27 cellular contexts compared by ENCODE assay signal in the genomic region with DNA sequence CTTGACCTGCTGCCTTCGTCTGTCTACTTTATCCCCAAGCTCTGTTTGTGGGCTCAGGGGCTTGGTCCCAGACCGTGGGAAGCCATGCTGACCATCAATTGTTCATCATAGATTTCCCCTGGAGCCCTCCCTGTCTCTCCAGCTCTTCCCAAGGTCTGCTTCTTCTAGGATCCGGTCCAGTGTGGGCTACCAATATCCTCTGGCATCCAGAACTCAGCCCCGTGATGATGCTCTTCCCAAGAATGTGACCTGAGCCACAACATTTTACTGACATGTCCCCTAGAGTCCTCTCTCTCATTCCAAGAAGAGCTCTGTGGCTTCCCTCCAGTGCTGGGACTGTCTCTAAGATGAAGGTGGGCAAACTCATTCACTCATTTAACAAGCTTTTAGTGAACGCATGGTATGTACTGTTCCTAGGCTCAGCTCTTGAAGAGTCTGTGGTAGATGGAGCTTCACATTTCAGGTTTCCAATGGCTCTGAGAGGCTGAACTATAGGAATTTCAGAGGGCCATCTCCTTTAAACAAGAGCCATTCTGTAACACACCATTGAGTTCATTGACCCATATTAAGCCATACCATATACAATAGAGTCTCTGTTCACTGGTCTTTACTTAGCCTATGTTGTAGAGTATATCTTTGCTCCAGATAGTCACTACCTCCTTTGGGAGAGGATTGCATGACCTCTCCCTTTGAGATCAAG.
"Had no signal": no experiment of that assay in that cellular context is flagged by ENCODE, and none has a peak within 500 bp of the region (broad histone marks: within the 10 kb centered on the region; RNA-seq: fewer than 3 reads in every experiment).

No MANE protein-coding gene starts in this region.

- H3K36me3 ChIP-seq: cardiac muscle cell, gastroesophageal sphincter, left ventricle myocardium inferior, neutrophil, ovary, right atrium auricular region, suprapubic skin, tibial nerve had no signal

- H3K4me3 Mint-ChIP-seq: activated CD8-positive, alpha-beta T cell treated with anti-CD3 and anti-CD28 coated beads, Interleukin-2, amount 10 ng/mL, durations not matched to agents 7 days and 5 days; activated T-helper 1 cell treated with anti-CD3 and anti-CD28 coated beads, Interleukin-12 subunit alpha, Interleukin-12 subunit beta, Interleukin-2, Interleukin-4 antibody, amounts not matched to agents 30 ng/mL and 10 ng/mL and 1 ng/mL, durations not matched to agents 14 hours and 24 hours and 36 hours; dendritic cell treated with granulocyte-macrophage colony-stimulating factor and Interleukin-4, amounts not matched to agents 40 ng/mL and 50 ng/mL, for 4 days; mesothelial cell of epicardium; natural killer cell; stimulated activated effector memory CD8-positive, alpha-beta T cell treated with anti-CD3 and anti-CD28 coated beads, Interleukin-12 subunit alpha, Interleukin-12 subunit beta, amount 100 ng/mL, for 72 hours; stimulated activated naive CD8-positive, alpha-beta T cell treated with anti-CD3 and anti-CD28 coated beads, Interleukin-15, amount 100 ng/mL, for 72 hours had no signal

- H3K36me3 Mint-ChIP-seq: mesothelial cell of epicardium; natural killer cell; stimulated activated effector memory CD8-positive, alpha-beta T cell treated with anti-CD3 and anti-CD28 coated beads, Interleukin-12 subunit alpha, Interleukin-12 subunit beta, amount 100 ng/mL, for 72 hours had no signal

- H3K4me3 ChIP-seq: body of pancreas, cardiac muscle cell, gastroesophageal sphincter, left ventricle myocardium inferior, ovary, psoas muscle, right atrium auricular region, skin epidermis, suprapubic skin, tibial nerve had no signal

- H3K27ac Mint-ChIP-seq: activated CD8-positive, alpha-beta T cell treated with anti-CD3 and anti-CD28 coated beads, Interleukin-2, amount 10 ng/mL, durations not matched to agents 7 days and 5 days; activated T-helper 1 cell treated with anti-CD3 and anti-CD28 coated beads, Interleukin-12 subunit alpha, Interleukin-12 subunit beta, Interleukin-2, Interleukin-4 antibody, amounts not matched to agents 30 ng/mL and 10 ng/mL and 1 ng/mL, durations not matched to agents 14 hours and 24 hours and 36 hours; dendritic cell treated with granulocyte-macrophage colony-stimulating factor and Interleukin-4, amounts not matched to agents 40 ng/mL and 50 ng/mL, for 4 days; mesothelial cell of epicardium; natural killer cell; stimulated activated effector memory CD8-positive, alpha-beta T cell treated with anti-CD3 and anti-CD28 coated beads, Interleukin-12 subunit alpha, Interleukin-12 subunit beta, amount 100 ng/mL, for 72 hours had no signal

- H3K27ac ChIP-seq: body of pancreas, cardiac muscle cell, gastroesophageal sphincter, left ventricle myocardium inferior, neutrophil, ovary, psoas muscle, right atrium auricular region, suprapubic skin, tibial nerve had no signal

- H3K4me1 Mint-ChIP-seq: natural killer cell; stimulated activated effector memory CD8-positive, alpha-beta T cell treated with anti-CD3 and anti-CD28 coated beads, Interleukin-12 subunit alpha, Interleukin-12 subunit beta, amount 100 ng/mL, for 72 hours; stimulated activated naive CD8-positive, alpha-beta T cell treated with anti-CD3 and anti-CD28 coated beads, Interleukin-15, amount 100 ng/mL, for 72 hours had no signal

- DNase-seq: activated CD4-positive, alpha-beta T cell treated with anti-CD3 and anti-CD28 coated beads for 1 hour; activated CD4-positive, alpha-beta T cell treated with anti-CD3 and anti-CD28 coated beads, Interleukin-2, amount 50 U/mL, for 1 hour; activated CD8-positive, alpha-beta T cell treated with anti-CD3 and anti-CD28 coated beads, Interleukin-2, amount 10 ng/mL, durations not matched to agents 7 days and 5 days; activated gamma-delta T cell; activated naive CD4-positive, alpha-beta T cell treated with anti-CD3 and anti-CD28 coated beads, Interleukin-2, amount 50 U/mL, for 16 hours; anterior cingulate cortex; body of pancreas; effector CD8-positive, alpha-beta T cell; hypothalamus; left ventricle myocardium inferior; natural killer cell; ovary; psoas muscle; stimulated activated CD4-positive, alpha-beta T cell treated with anti-CD3 and anti-CD28 coated beads, Interleukin-2, amount 100 ng/mL, for 24 hours; stimulated activated naive CD8-positive, alpha-beta T cell treated with anti-CD3 and anti-CD28 coated beads, Interleukin-15, amount 100 ng/mL, for 72 hours; T-helper 9 cell had no signal

- H3K4me1 ChIP-seq: gastroesophageal sphincter, left ventricle myocardium inferior, psoas muscle, right atrium auricular region had no signal

- H3K9me3 Mint-ChIP-seq: activated T-helper 1 cell treated with anti-CD3 and anti-CD28 coated beads, Interleukin-12 subunit alpha, Interleukin-12 subunit beta, Interleukin-2, Interleukin-4 antibody, amounts not matched to agents 30 ng/mL and 10 ng/mL and 1 ng/mL, durations not matched to agents 14 hours and 24 hours and 36 hours; dendritic cell treated with granulocyte-macrophage colony-stimulating factor and Interleukin-4, amounts not matched to agents 40 ng/mL and 50 ng/mL, for 4 days; mesothelial cell of epicardium; stimulated activated effector memory CD8-positive, alpha-beta T cell treated with anti-CD3 and anti-CD28 coated beads, Interleukin-12 subunit alpha, Interleukin-12 subunit beta, amount 100 ng/mL, for 72 hours; stimulated activated naive CD8-positive, alpha-beta T cell treated with anti-CD3 and anti-CD28 coated beads, Interleukin-15, amount 100 ng/mL, for 72 hours had no signal

- H3K9me3 ChIP-seq: body of pancreas, gastroesophageal sphincter, left ventricle myocardium inferior, neutrophil, ovary, psoas muscle, right atrium auricular region, suprapubic skin, tibial nerve had no signal

- H3K27me3 Mint-ChIP-seq: dendritic cell treated with granulocyte-macrophage colony-stimulating factor and Interleukin-4, amounts not matched to agents 40 ng/mL and 50 ng/mL, for 4 days; stimulated activated naive CD8-positive, alpha-beta T cell treated with anti-CD3 and anti-CD28 coated beads, Interleukin-15, amount 100 ng/mL, for 72 hours had no signal
